In genomic region chr15:59687831-59688230, GRCh38 we compare ENCODE assay signal across 1 cellular context.
TF ChIP-seq lines count a peak whose summit lies in the region.

No MANE protein-coding gene starts in this region.

TF ChIP-seq in H1, 55 proteins besides CTCF, POLR2A, EP300 and RAD21:
- TF ChIP-seq PHF8 (conservative IDR thresholded peaks at IDR 0.05; ENCODE audit: low read depth, low read length) (no peak), HDAC2 (IDR thresholded peaks at IDR 0.05; ENCODE audit: borderline replicate concordance in 1 of 2, low read depth in 2 of 2, low read length in 2 of 2) (no peak), MAX (IDR thresholded peaks at IDR 0.05) (no peak), BACH1 (IDR thresholded peaks at IDR 0.05; ENCODE audit: low read length) (no peak), CHD7 (IDR thresholded peaks at IDR 0.05; ENCODE audit: insufficient replicate concordance, low read length) (no peak), TCF12 (IDR thresholded peaks at IDR 0.05; ENCODE audit: low read depth, low read length) (no peak), SAP30 (IDR thresholded peaks at IDR 0.05; ENCODE audit: insufficient read depth, insufficient replicate concordance, low read length) (no peak), CEBPB (IDR thresholded peaks at IDR 0.05; ENCODE audit: low read depth, low read length) (no peak), CHD2 (IDR thresholded peaks at IDR 0.05; ENCODE audit: low read length) (no peak), CHD1 (IDR thresholded peaks at IDR 0.05; ENCODE audit: low read depth, low read length) (no peak), SRF (IDR thresholded peaks at IDR 0.05; ENCODE audit: low read depth, low read length) (no peak), JUND (IDR thresholded peaks at IDR 0.05; ENCODE audit: low read length) (no peak), GTF2F1 (IDR thresholded peaks at IDR 0.05; ENCODE audit: borderline replicate concordance, low read depth, low read length) (no peak)
